Comparison of ENCODE assay signal across 11 cellular contexts in the genomic region with DNA sequence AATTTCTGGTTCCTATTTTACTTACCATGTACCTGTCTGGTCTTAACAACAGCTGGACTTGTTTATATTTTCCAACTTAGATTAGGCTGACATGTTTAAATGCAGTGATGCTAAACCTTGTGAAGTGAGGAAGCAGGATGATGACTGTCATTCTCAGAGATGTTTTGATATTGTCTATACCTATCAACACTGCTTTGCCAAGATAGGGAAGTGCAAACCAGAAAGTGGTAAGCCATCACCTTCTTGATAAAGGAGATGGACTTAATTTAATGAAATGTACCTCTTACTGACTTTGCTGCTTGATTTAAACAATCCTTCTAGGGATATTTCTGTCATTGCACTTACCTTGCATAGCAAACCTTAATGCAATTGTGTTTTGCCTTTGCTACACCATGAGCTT. TPM values are rescaled to one million over a fixed set of nuclear protein-coding genes. Genes with fewer than 3 reads are reported as not detected.
DNase-seq lines count a peak whose midpoint lies in the region; ATAC-seq and TF ChIP-seq lines count a peak whose summit lies in the region.
"Had no signal": no experiment of that assay in that cellular context is flagged by ENCODE, and none has a peak within 500 bp of the region (broad histone marks: within the 10 kb centered on the region; RNA-seq: fewer than 3 reads in every experiment).

No MANE protein-coding gene starts in this region.

- H3K9me3 ChIP-seq in iPS-18a (ENCODE audit: control insufficient read depth, low read depth, low read length) (no peaks in the 10 kb centered on the region), colonic mucosa (no peaks in the 10 kb centered on the region)

- no peak overlapping the region for H2AFZ ChIP-seq in GM23338

- H3K9ac ChIP-seq in iPS-18a (ENCODE audit: low read length) (peak overlapping the region; percentile 1), colonic mucosa (ENCODE audit: low read depth in 2 of 2, low read length in 2 of 2) (no peak overlapping the region)

- CTCF ChIA-PET in AG04449 (lab: Yijun Ruan, JAX), result no interaction called here
- CTCF ChIA-PET in activated CD8-positive, alpha-beta T cell treated with anti-CD3 and anti-CD28 coated beads, Interleukin-2, amount 10 ng/mL, durations not matched to agents 7 days and 5 days (lab: Charles Lee), result interaction anchor here (0.7 kb wide), 1 partner anchor 48 kb away, joined by 3 read pairs; no protein-coding TSS in a partner anchor

- H3K79me2 ChIP-seq in GM23338 (replicated peaks; ENCODE audit: insufficient read depth), result peaks cover 70% of the 10 kb centered on the region

- H3K4me1 Mint-ChIP-seq in GM23338, result peaks cover 33% of the 10 kb centered on the region
- H3K4me1 Mint-ChIP-seq in activated CD8-positive, alpha-beta T cell treated with anti-CD3 and anti-CD28 coated beads, Interleukin-2, amount 10 ng/mL, durations not matched to agents 7 days and 5 days (ENCODE audit: low read depth), result peaks cover 25% of the 10 kb centered on the region

- H3K4me2 ChIP-seq in GM23338, result peak overlapping the region; percentile 96

- H3K27me3 ChIP-seq in GM23338 (ENCODE audit: insufficient read depth) (no peaks in the 10 kb centered on the region), iPS-18a (ENCODE audit: control insufficient read depth, insufficient read depth, low read length) (peaks cover 6% of the 10 kb centered on the region), colonic mucosa (no peaks in the 10 kb centered on the region)

- no peak overlapping the region; the same call in 1 of the 2 replicates for H3K27ac Mint-ChIP-seq in GM23338
- H3K27ac Mint-ChIP-seq in activated CD8-positive, alpha-beta T cell treated with anti-CD3 and anti-CD28 coated beads, Interleukin-2, amount 10 ng/mL, durations not matched to agents 7 days and 5 days, result no peak overlapping the region

- H3K27me3 Mint-ChIP-seq in GM23338 (ENCODE audit: insufficient read depth, low read depth, poor library complexity), result peaks cover 6% of the 10 kb centered on the region
- peaks cover 7% of the 10 kb centered on the region for H3K27me3 Mint-ChIP-seq in activated CD8-positive, alpha-beta T cell treated with anti-CD3 and anti-CD28 coated beads, Interleukin-2, amount 10 ng/mL, durations not matched to agents 7 days and 5 days (ENCODE audit: low read depth)

- H3K9me2 ChIP-seq in GM23338 (ENCODE audit: insufficient read depth), result no peaks in the 10 kb centered on the region

- TF ChIP-seq CTCF in AG04449 (IDR thresholded peaks at IDR 0.05; ENCODE audit: insufficient read depth, low read length, missing control alignments) (no peak), GM23338 (conservative IDR thresholded peaks at IDR 0.05; ENCODE audit: low read depth in 2 of 2) (no peak), colonic mucosa (IDR thresholded peaks at IDR 0.05) (no peak)

- H3F3A ChIP-seq in GM23338 (replicated peaks; ENCODE audit: low read depth), result no peaks in the 10 kb centered on the region

- POLR2A ChIA-PET in AG04449 (lab: Yijun Ruan, JAX), result no interaction called here
- POLR2A ChIA-PET in activated CD8-positive, alpha-beta T cell treated with anti-CD3 and anti-CD28 coated beads, Interleukin-2, amount 10 ng/mL, durations not matched to agents 7 days and 5 days (lab: Charles Lee), result no interaction called here

- H3K4me3 ChIP-seq in AG04449 (ENCODE audit: low read depth, low read length), result peak overlapping the region; percentile 86
- H3K4me3 ChIP-seq in GM23338, result peak overlapping the region; percentile 95
- H3K4me3 ChIP-seq in iPS-18a (ENCODE audit: low read length), result peak overlapping the region; percentile 95
- H3K4me3 ChIP-seq in colonic mucosa, result no peak overlapping the region

- H3K36me3 ChIP-seq in GM23338 (ENCODE audit: insufficient read depth) (no peaks in the 10 kb centered on the region), iPS-18a (ENCODE audit: control insufficient read depth, low read depth, low read length) (peaks cover 6% of the 10 kb centered on the region), colonic mucosa (no peaks in the 10 kb centered on the region)

- peaks cover 51% of the 10 kb centered on the region for H3K4me1 ChIP-seq in GM23338 (ENCODE audit: insufficient read depth)
- peaks cover 21% of the 10 kb centered on the region for H3K4me1 ChIP-seq in iPS-18a (ENCODE audit: control insufficient read depth, low read depth, low read length)
- H3K4me1 ChIP-seq in colonic mucosa, result no peaks in the 10 kb centered on the region

- peaks cover 2% of the 10 kb centered on the region; the same call in 2 of the 3 replicates for H3K9me3 Mint-ChIP-seq in GM23338
- no peaks in the 10 kb centered on the region for H3K9me3 Mint-ChIP-seq in activated CD8-positive, alpha-beta T cell treated with anti-CD3 and anti-CD28 coated beads, Interleukin-2, amount 10 ng/mL, durations not matched to agents 7 days and 5 days (ENCODE audit: insufficient read depth)

- H4K20me1 ChIP-seq in GM23338 (replicated peaks; ENCODE audit: insufficient read depth), result no peaks in the 10 kb centered on the region; the same call in none of the 2 replicates

- H3K36me3 Mint-ChIP-seq in GM23338 (ENCODE audit: low read depth), result peaks cover 30% of the 10 kb centered on the region
- no peaks in the 10 kb centered on the region for H3K36me3 Mint-ChIP-seq in activated CD8-positive, alpha-beta T cell treated with anti-CD3 and anti-CD28 coated beads, Interleukin-2, amount 10 ng/mL, durations not matched to agents 7 days and 5 days (ENCODE audit: low read depth)

- DNase-seq in AG04449 (ENCODE audit: low read depth, low spot score) (no peak), GM23338 (ENCODE audit: low spot score) (no peak), HK-2 (ENCODE audit: unreplicated experiment) (no peak), colonic mucosa (no peak), NCI-H524 treated with DMSO at 0.1 percent for 48 hours (lab: John Stamatoyannopoulos, UW) (no peak)
- no peak for DNase-seq in activated CD8-positive, alpha-beta T cell treated with anti-CD3 and anti-CD28 coated beads, Interleukin-2, amount 10 ng/mL, durations not matched to agents 7 days and 5 days
- DNase-seq: GF-D8, hippocampal formation, NCI-H345 had no signal

- H3K27ac ChIP-seq in GM23338 (ENCODE audit: low read depth) (no peak overlapping the region), iPS-18a (ENCODE audit: low read length) (no peak overlapping the region), colonic mucosa (no peak overlapping the region)

- peak overlapping the region; percentile 99 for H3K4me3 Mint-ChIP-seq in GM23338
- H3K4me3 Mint-ChIP-seq in activated CD8-positive, alpha-beta T cell treated with anti-CD3 and anti-CD28 coated beads, Interleukin-2, amount 10 ng/mL, durations not matched to agents 7 days and 5 days, result peak overlapping the region; percentile 32

- intact Hi-C loops in colonic mucosa (cut with DNase I), result no loop called here

- ATAC-seq in GM23338 (no peak), HG02610 (IDR thresholded peaks at IDR 0.05; ENCODE audit: unreplicated experiment) (no peak)
- no peak for ATAC-seq in activated CD8-positive, alpha-beta T cell treated with anti-CD3 and anti-CD28 coated beads, Interleukin-2, amount 10 ng/mL, durations not matched to agents 7 days and 5 days

TF ChIP-seq in GM23338, 12 proteins besides CTCF, POLR2A, EP300 and RAD21:
- TF ChIP-seq, protein P1, sequence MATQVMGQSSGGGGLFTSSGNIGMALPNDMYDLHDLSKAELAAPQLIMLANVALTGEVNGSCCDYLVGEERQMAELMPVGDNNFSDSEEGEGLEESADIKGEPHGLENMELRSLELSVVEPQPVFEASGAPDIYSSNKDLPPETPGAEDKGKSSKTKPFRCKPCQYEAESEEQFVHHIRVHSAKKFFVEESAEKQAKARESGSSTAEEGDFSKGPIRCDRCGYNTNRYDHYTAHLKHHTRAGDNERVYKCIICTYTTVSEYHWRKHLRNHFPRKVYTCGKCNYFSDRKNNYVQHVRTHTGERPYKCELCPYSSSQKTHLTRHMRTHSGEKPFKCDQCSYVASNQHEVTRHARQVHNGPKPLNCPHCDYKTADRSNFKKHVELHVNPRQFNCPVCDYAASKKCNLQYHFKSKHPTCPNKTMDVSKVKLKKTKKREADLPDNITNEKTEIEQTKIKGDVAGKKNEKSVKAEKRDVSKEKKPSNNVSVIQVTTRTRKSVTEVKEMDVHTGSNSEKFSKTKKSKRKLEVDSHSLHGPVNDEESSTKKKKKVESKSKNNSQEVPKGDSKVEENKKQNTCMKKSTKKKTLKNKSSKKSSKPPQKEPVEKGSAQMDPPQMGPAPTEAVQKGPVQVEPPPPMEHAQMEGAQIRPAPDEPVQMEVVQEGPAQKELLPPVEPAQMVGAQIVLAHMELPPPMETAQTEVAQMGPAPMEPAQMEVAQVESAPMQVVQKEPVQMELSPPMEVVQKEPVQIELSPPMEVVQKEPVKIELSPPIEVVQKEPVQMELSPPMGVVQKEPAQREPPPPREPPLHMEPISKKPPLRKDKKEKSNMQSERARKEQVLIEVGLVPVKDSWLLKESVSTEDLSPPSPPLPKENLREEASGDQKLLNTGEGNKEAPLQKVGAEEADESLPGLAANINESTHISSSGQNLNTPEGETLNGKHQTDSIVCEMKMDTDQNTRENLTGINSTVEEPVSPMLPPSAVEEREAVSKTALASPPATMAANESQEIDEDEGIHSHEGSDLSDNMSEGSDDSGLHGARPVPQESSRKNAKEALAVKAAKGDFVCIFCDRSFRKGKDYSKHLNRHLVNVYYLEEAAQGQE (IDR thresholded peaks at IDR 0.05; ENCODE audit: unreplicated experiment), result no peak
- no peak for TF ChIP-seq ZNF114 (CRISPR knock-in tag; IDR thresholded peaks at IDR 0.05)

RNA-seq across cellular contexts. Expression of a gene that starts 2.2 kb away (rescaled TPM):
- 76.4 and 83.6 TPM in 2 replicates for total RNA-seq in GM23338 (2014; rRNA removed; shearing (Covaris generic))
- 46.3 and 59.3 TPM in 2 replicates for polyA plus RNA-seq in GM23338 (2016; fragmentation: Nextera tagmentation; extraction: Ambion mirVana)
- total RNA-seq in activated CD8-positive, alpha-beta T cell treated with anti-CD3 and anti-CD28 coated beads, Interleukin-2, amount 10 ng/mL, durations not matched to agents 7 days and 5 days, result 10 to 100 TPM; 16.8 to 17.6 TPM
- 1 to 10 TPM; 4.2 to 5.8 TPM for total RNA-seq in colonic mucosa
